ENCODE assay signal across 13 cellular contexts in genomic region chr13:34416833-34417425, GRCh38.
DNase-seq lines count a peak whose midpoint lies in the region; ATAC-seq and TF ChIP-seq lines count a peak whose summit lies in the region.
"Had no signal": no experiment of that assay in that cellular context is flagged by ENCODE, and none has a peak within 500 bp of the region (broad histone marks: within the 10 kb centered on the region; RNA-seq: fewer than 3 reads in every experiment).

No MANE protein-coding gene starts in this region.

- H3K4me1 Mint-ChIP-seq in effector memory CD8-positive, alpha-beta T cell (ENCODE audit: low read depth in 2 of 2), result no peaks in the 10 kb centered on the region
- no peaks in the 10 kb centered on the region for H3K4me1 Mint-ChIP-seq in chondrocyte (ENCODE audit: low read depth)
- H3K4me1 Mint-ChIP-seq: naive thymus-derived CD4-positive, alpha-beta T cell had no signal

- H3K9me3 Mint-ChIP-seq in effector memory CD8-positive, alpha-beta T cell, result peaks cover 4 to 33% of the 10 kb centered on the region in 2 donors
- H3K9me3 Mint-ChIP-seq in chondrocyte (ENCODE audit: low read depth), result no peaks in the 10 kb centered on the region

- no peaks in the 10 kb centered on the region for H3K27me3 Mint-ChIP-seq in effector memory CD8-positive, alpha-beta T cell
- H3K27me3 Mint-ChIP-seq in chondrocyte (ENCODE audit: low read depth), result no peaks in the 10 kb centered on the region

- TF ChIP-seq CTCF in choroid plexus epithelial cell (conservative IDR thresholded peaks at IDR 0.05; ENCODE audit: low read depth, low read length), result no peak
- TF ChIP-seq CTCF in lung (IDR thresholded peaks at IDR 0.05; ENCODE audit: control extremely low read depth, extremely low read depth), result no peak
- TF ChIP-seq CTCF in chondrocyte (IDR thresholded peaks at IDR 0.05), result no peak

- WGBS in lung, 2 donors, result 57 to 71% methylated on average over 5 of the region's 5 CpGs

- H3K9me3 ChIP-seq in lung (ENCODE audit: control insufficient read depth in 2 of 2, insufficient read depth in 1 of 2, low read length in 1 of 2), result no peaks in the 10 kb centered on the region

- H3K4me1 ChIP-seq in lung (ENCODE audit: control insufficient read depth in 2 of 2, insufficient read depth in 2 of 2, low read length in 2 of 2), result no peaks in the 10 kb centered on the region

- H3K36me3 Mint-ChIP-seq in effector memory CD8-positive, alpha-beta T cell (ENCODE audit: insufficient read depth), result no peaks in the 10 kb centered on the region
- H3K36me3 Mint-ChIP-seq in chondrocyte (ENCODE audit: low read depth), result no peaks in the 10 kb centered on the region
- H3K36me3 Mint-ChIP-seq: naive thymus-derived CD4-positive, alpha-beta T cell had no signal

- H3K27ac Mint-ChIP-seq in effector memory CD8-positive, alpha-beta T cell, result no peak overlapping the region
- H3K27ac Mint-ChIP-seq in chondrocyte (ENCODE audit: unreplicated experiment), result no peak overlapping the region
- H3K27ac Mint-ChIP-seq: naive thymus-derived CD4-positive, alpha-beta T cell had no signal

- no peaks in the 10 kb centered on the region for H3K36me3 ChIP-seq in lung (ENCODE audit: control insufficient read depth in 2 of 2, insufficient read depth in 2 of 2, low read length in 2 of 2)

- DNase-seq in SHP77 (lab: John Stamatoyannopoulos, UW) (peak; percentile 52 to 78), SHP77 treated with DMSO at 0.1 percent for 48 hours (lab: John Stamatoyannopoulos, UW) (no peak), choroid plexus epithelial cell (ENCODE audit: low read depth) (peak; percentile 62), lung (ENCODE audit: low spot score) (peak; percentile 43), GM19240 (ENCODE audit: insufficient read length, low spot score) (no peak), chondrocyte (ENCODE audit: low spot score) (no peak)
- DNase-seq in effector memory CD8-positive, alpha-beta T cell, result no peak
- DNase-seq: activated T-cell treated with anti-CD3 and anti-CD28 coated beads, Interleukin-2, amount 50 U/mL, for 1 hour; AML-193; naive thymus-derived CD4-positive, alpha-beta T cell; OCI-M1; stimulated activated CD4-positive, alpha-beta T cell treated with anti-CD3 and anti-CD28 coated beads, Interleukin-1b, Interleukin-23, amount 100 ng/mL, for 48 hours had no signal

- no peak overlapping the region for H3K27ac ChIP-seq in lung (ENCODE audit: low read depth in 1 of 2, low read length in 1 of 2)

- no peak for ATAC-seq in lung (ENCODE audit: insufficient read depth, low FRiP score)
- no peak for ATAC-seq in effector memory CD8-positive, alpha-beta T cell (replicated peaks)
- ATAC-seq in HG03342 (IDR thresholded peaks at IDR 0.05; ENCODE audit: unreplicated experiment), result no peak
- ATAC-seq: naive thymus-derived CD4-positive, alpha-beta T cell had no signal

- H3K4me3 ChIP-seq in choroid plexus epithelial cell (ENCODE audit: low read depth, low read length) (no peak overlapping the region), lung (no peak overlapping the region)

- H3K27me3 ChIP-seq in lung (ENCODE audit: control insufficient read depth, insufficient read depth), result no peaks in the 10 kb centered on the region

- no peak overlapping the region for H3K4me3 Mint-ChIP-seq in effector memory CD8-positive, alpha-beta T cell
- H3K4me3 Mint-ChIP-seq in chondrocyte (ENCODE audit: unreplicated experiment), result no peak overlapping the region
- H3K4me3 Mint-ChIP-seq: naive thymus-derived CD4-positive, alpha-beta T cell had no signal

Comparison
In these comparisons a context has a peak if more than half of its experiments do, and no peak if none do; other contexts are left out.
1. DNase-seq: peak in SHP77 (2 of 2), choroid plexus epithelial cell (single experiment) and lung (single experiment); none in SHP77 treated with DMSO at 0.1 percent for 48 hours (single experiment), GM19240 (single experiment), effector memory CD8-positive, alpha-beta T cell (0 of 3) and chondrocyte (single experiment).